9 cellular contexts compared by ENCODE assay signal in the genomic region with DNA sequence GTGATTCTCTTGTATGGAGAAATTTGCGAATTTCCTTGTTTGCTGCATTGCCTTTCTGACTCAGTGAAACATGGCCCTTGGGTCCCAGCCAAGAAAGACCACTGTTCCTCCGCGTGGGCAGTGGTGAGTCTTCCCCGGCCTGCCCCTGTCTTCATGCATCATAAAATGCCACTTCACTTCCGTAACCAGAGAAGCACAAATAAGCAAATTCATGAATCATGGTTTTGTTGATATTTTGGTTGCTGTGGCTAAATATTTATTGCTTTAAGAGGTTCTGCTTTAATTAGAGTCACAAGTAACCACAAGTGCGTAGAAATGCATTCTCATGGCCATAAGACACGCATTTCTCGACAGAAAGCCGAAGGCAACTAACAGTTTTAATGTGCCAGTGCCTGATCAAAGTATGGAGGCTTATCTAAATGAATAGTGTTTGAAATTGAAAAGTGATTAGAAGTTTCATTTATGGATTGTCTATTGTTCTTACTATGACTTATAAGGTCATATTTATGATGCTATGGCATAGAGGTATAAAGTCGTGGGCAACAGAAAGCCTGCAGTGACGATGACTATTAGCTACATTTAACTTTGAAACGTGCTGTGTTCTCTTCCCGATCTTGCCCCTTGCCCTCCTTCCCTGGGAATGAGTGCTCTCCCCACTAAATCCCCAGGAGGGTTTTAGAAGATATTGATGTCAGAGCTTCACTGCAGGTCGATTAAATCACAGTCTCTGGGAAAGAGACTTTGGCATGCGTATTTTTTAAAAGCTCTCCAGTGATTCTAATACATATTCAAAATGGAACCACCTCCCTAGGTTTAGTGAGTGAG.
DNase-seq lines count a peak whose midpoint lies in the region; ATAC-seq, FAIRE-seq and TF ChIP-seq lines count a peak whose summit lies in the region.
"Had no signal": no experiment of that assay in that cellular context is flagged by ENCODE, and none has a peak within 500 bp of the region (broad histone marks: within the 10 kb centered on the region; RNA-seq: fewer than 3 reads in every experiment).

No MANE protein-coding gene starts in this region.

- H3K4me3 Mint-ChIP-seq in osteocyte (ENCODE audit: unreplicated experiment) = no peak overlapping the region

- H3K27ac ChIP-seq in kidney (ENCODE audit: low read depth in 2 of 2, low read length in 2 of 2) (peak overlapping the region in 1 of 2 donors; percentile 10), uterus (peak overlapping the region; percentile 97 to 98)

- H3K27me3 ChIP-seq in uterus = no peaks in the 10 kb centered on the region

- intact Hi-C loops in kidney (cut with DNase I) = no loop called here
- intact Hi-C loops in uterus (cut with DNase I; ENCODE audit: low total_unique reads) = no loop called here
- intact Hi-C loops in Right ventricle myocardium superior (cut with DNase I) = no loop called here

- H3K9me3 Mint-ChIP-seq in osteocyte (ENCODE audit: unreplicated experiment) = no peaks in the 10 kb centered on the region

- no peak for ATAC-seq in Right ventricle myocardium superior (ENCODE audit: poor library complexity)

- H3K4me1 Mint-ChIP-seq in osteocyte (ENCODE audit: unreplicated experiment) = peaks cover 53% of the 10 kb centered on the region

- no peak for FAIRE-seq in kidney (lab: Jason Lieb, UNC)
- FAIRE-seq: keratinocyte had no signal

- no peaks in the 10 kb centered on the region for H3K36me3 Mint-ChIP-seq in osteocyte (ENCODE audit: unreplicated experiment)

- peak in 1 of 2 donors; percentile 9 for TF ChIP-seq POLR2A in uterus (IDR thresholded peaks at IDR 0.05)

- no peaks in the 10 kb centered on the region for H3K9me3 ChIP-seq in kidney (ENCODE audit: control insufficient read depth in 1 of 2, low read length in 2 of 2)
- no peaks in the 10 kb centered on the region for H3K9me3 ChIP-seq in uterus

- no peak overlapping the region for H3K27ac Mint-ChIP-seq in osteocyte (ENCODE audit: unreplicated experiment)

- no peak overlapping the region for H3K9ac ChIP-seq in kidney (ENCODE audit: low read length in 2 of 2)

- H3K4me1 ChIP-seq in kidney (ENCODE audit: control insufficient read depth in 1 of 2, insufficient read depth in 1 of 2, low read depth in 1 of 2, low read length in 2 of 2) (peaks cover 5 to 12% of the 10 kb centered on the region in 2 donors), uterus (peaks cover 12% of the 10 kb centered on the region in 2 donors)

- peak; percentile 19 for DNase-seq in stimulated activated naive CD4-positive, alpha-beta T cell treated with Interleukin-2 at 50 U/mL for 16 hours (lab: John Stamatoyannopoulos, UW)
- DNase-seq in stimulated activated naive CD4-positive, alpha-beta T cell (lab: John Stamatoyannopoulos, UW) = no peak
- DNase-seq in T1000 (lab: John Stamatoyannopoulos, UW) = peak; percentile 85
- peak; percentile 90 for DNase-seq in kidney
- peak; percentile 75 to 81 for DNase-seq in uterus
- DNase-seq in NCI-H748 treated with DMSO at 0.1 percent for 48 hours (lab: John Stamatoyannopoulos, UW) = no peak
- DNase-seq in osteocyte (ENCODE audit: extremely low spot score, unreplicated experiment) = no peak
- DNase-seq in Right ventricle myocardium superior = no peak

- no peaks in the 10 kb centered on the region for H3K36me3 ChIP-seq in kidney (ENCODE audit: control insufficient read depth in 1 of 2, insufficient read depth in 2 of 2, low read length in 2 of 2)
- H3K36me3 ChIP-seq in uterus = no peaks in the 10 kb centered on the region

- H3K4me3 ChIP-seq in kidney (ENCODE audit: low read length in 2 of 2) (no peak overlapping the region), uterus (no peak overlapping the region)

- no peak for TF ChIP-seq CTCF in kidney (IDR thresholded peaks at IDR 0.05; ENCODE audit: borderline replicate concordance, extremely low read depth, insufficient read depth)
- no peak for TF ChIP-seq CTCF in uterus (IDR thresholded peaks at IDR 0.05)
- TF ChIP-seq CTCF in osteocyte (IDR thresholded peaks at IDR 0.05) = no peak

- no peaks in the 10 kb centered on the region for H3K27me3 Mint-ChIP-seq in osteocyte (ENCODE audit: unreplicated experiment)

Comparison
In these comparisons a context has a peak if more than half of its experiments do, and no peak if none do; other contexts are left out.
1. DNase-seq: peak in stimulated activated naive CD4-positive, alpha-beta T cell treated with Interleukin-2 at 50 U/mL for 16 hours (single experiment), T1000 (single experiment), kidney (single experiment) and uterus (2 of 2); none in stimulated activated naive CD4-positive, alpha-beta T cell (0 of 6), NCI-H748 treated with DMSO at 0.1 percent for 48 hours (single experiment), osteocyte (single experiment) and Right ventricle myocardium superior (single experiment).